Comparison of ENCODE assay signal across 4 cellular contexts in the genomic region with DNA sequence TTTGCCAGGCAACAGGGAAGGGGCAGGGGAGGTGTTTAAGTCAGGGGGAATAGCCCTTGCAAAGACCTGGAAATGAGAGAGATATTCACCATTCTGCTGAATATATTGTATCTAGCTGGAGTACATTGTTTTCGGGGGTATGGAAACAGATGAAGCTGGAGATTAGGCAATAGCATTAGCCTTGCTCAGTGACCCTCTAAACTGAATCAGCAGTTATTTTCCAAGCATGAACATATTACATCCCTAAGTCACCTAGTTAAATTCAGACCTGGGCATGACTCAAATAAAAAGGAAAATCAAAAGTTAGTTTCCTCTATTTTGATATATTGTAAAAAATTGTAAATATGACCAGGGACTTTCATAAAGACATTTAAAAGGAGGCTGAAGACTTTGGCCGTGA.
"Had no signal": no experiment of that assay in that cellular context is flagged by ENCODE, and none has a peak within 500 bp of the region (broad histone marks: within the 10 kb centered on the region; RNA-seq: fewer than 3 reads in every experiment).

No MANE protein-coding gene starts in this region.

- H3K4me2 ChIP-seq: GM23338 had no signal

- DNase-seq: H9, HCEC 1CT, IMR-90 had no signal

- H3K4me3 ChIP-seq: GM23338 had no signal
